1 cellular context compared by ENCODE assay signal in genomic region chr16:81445143-81445922, GRCh38.
TF ChIP-seq lines count a peak whose summit lies in the region.

No MANE protein-coding gene starts in this region.

TF ChIP-seq in HepG2, 621 proteins besides CTCF, POLR2A, EP300 and RAD21 (continued from another document and continues in another):
- TF ChIP-seq ZNF264 (CRISPR knock-in tag; IDR thresholded peaks at IDR 0.05) (no peak), ATF7 (IDR thresholded peaks at IDR 0.05) (no peak), ATF7 (CRISPR knock-in tag; IDR thresholded peaks at IDR 0.05) (no peak), ZNF713 (CRISPR knock-in tag; IDR thresholded peaks at IDR 0.05) (no peak), ZNF260 (CRISPR knock-in tag; IDR thresholded peaks at IDR 0.05; ENCODE audit: borderline replicate concordance, low read depth) (no peak), ZNF18 (CRISPR knock-in tag; IDR thresholded peaks at IDR 0.05; ENCODE audit: insufficient replicate concordance) (peak; percentile 59), LBX2 (CRISPR knock-in tag; IDR thresholded peaks at IDR 0.05; ENCODE audit: borderline replicate concordance) (no peak), TBX3 (IDR thresholded peaks at IDR 0.05; ENCODE audit: borderline replicate concordance) (no peak), ZNF317 (CRISPR knock-in tag; IDR thresholded peaks at IDR 0.05) (no peak), KAT7 (CRISPR knock-in tag; IDR thresholded peaks at IDR 0.05; ENCODE audit: borderline replicate concordance) (0 out of 2 replicates have a peak, but pooled peaks have one; percentile 48), ZNF614 (CRISPR knock-in tag; IDR thresholded peaks at IDR 0.05; ENCODE audit: borderline replicate concordance) (0 out of 2 replicates have a peak, but pooled peaks have one; percentile 27), ZNF280B (CRISPR knock-in tag; IDR thresholded peaks at IDR 0.05; ENCODE audit: borderline replicate concordance) (peak; percentile 53; the same call in 1 of the 2 replicates), ZBTB39 (CRISPR knock-in tag; IDR thresholded peaks at IDR 0.05) (no peak), SOX13 (IDR thresholded peaks at IDR 0.05) (no peak), SOX13 (CRISPR knock-in tag; conservative IDR thresholded peaks at IDR 0.05 in 1 of 2, IDR thresholded peaks at IDR 0.05 in 1 of 2) (0 out of 4 replicates have a peak, but pooled peaks of 1 of the 2 experiments have one; percentile 22), ZNF232 (CRISPR knock-in tag; IDR thresholded peaks at IDR 0.05; ENCODE audit: borderline replicate concordance) (no peak), ZNF333 (CRISPR knock-in tag; IDR thresholded peaks at IDR 0.05; ENCODE audit: borderline replicate concordance) (no peak), KLF11 (CRISPR knock-in tag; IDR thresholded peaks at IDR 0.05) (no peak), HOMEZ (CRISPR knock-in tag; IDR thresholded peaks at IDR 0.05; ENCODE audit: low read depth) (no peak), ZNF180 (CRISPR knock-in tag; IDR thresholded peaks at IDR 0.05; ENCODE audit: borderline replicate concordance, low read depth) (no peak), MATR3 (CRISPR knock-in tag; IDR thresholded peaks at IDR 0.05) (no peak), XBP1 (CRISPR knock-in tag; IDR thresholded peaks at IDR 0.05) (no peak), KDM5B (CRISPR knock-in tag; IDR thresholded peaks at IDR 0.05; ENCODE audit: borderline replicate concordance) (peak; percentile 58; the same call in 1 of the 2 replicates), MAFF (IDR thresholded peaks at IDR 0.05; ENCODE audit: low read depth, low read length) (no peak), ZNF138 (CRISPR knock-in tag; IDR thresholded peaks at IDR 0.05; ENCODE audit: low read depth) (no peak), ZBTB40 (IDR thresholded peaks at IDR 0.05) (no peak), ZBTB40 (CRISPR knock-in tag; IDR thresholded peaks at IDR 0.05) (no peak), ZNF703 (CRISPR knock-in tag; IDR thresholded peaks at IDR 0.05; ENCODE audit: borderline replicate concordance) (no peak), ASH2L (IDR thresholded peaks at IDR 0.05; ENCODE audit: insufficient read length, low read depth, low read length) (peak; percentile 37), ZNF639 (CRISPR knock-in tag; conservative IDR thresholded peaks at IDR 0.05) (0 out of 2 replicates have a peak, but pooled peaks have one; percentile 9), ZNF225 (CRISPR knock-in tag; IDR thresholded peaks at IDR 0.05) (0 out of 2 replicates have a peak, but pooled peaks have one; percentile 58), STAT6 (CRISPR knock-in tag; IDR thresholded peaks at IDR 0.05; ENCODE audit: borderline replicate concordance) (no peak), BHLHE40 (IDR thresholded peaks at IDR 0.05; ENCODE audit: low read length) (no peak), FOXK2 (IDR thresholded peaks at IDR 0.05) (no peak), SPEN (CRISPR knock-in tag; IDR thresholded peaks at IDR 0.05; ENCODE audit: low read depth) (no peak), FOXA3 (CRISPR knock-in tag; IDR thresholded peaks at IDR 0.05) (no peak)
